ENCODE assay signal across 1 cellular context in the genomic region with DNA sequence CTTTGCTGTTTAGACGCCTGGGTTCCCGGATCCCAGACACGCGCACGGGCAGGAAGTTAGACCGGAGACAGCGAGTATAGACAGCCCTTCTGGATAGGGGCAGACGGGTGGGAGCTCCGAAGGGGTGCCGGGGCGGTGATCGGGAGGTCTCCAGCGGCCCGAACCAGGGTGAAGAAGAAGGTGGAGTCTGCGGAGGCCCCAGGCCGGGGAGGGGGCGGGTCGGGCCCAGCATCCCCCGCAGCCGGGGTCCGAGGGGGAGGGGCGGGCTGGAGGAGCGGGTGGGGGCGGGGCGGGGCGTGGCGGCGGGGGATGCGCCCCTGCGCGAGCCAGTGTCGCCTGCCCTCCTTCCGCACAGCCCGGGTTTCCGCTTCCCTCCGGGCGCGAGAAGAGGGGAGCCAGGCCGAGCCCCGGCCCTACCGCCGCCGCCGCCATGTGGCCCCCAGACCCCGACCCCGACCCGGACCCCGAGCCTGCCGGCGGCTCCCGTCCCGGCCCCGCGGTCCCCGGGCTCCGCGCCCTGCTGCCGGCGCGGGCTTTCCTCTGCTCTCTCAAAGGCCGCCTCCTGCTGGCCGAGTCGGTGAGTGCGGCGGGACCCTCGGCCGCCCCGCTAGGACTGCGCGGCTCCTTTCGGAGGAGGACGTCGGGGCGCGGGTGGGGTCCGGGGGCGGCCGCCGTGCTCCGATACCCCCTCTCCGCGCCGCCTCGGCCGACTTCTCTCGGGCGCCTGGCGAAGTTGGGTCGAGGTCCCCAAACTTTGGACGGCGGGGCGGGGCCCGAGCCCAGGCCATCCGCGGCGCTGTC.
A peak's percentile ranks its signal among the peaks of the same experiment; 100 is the strongest.
TF ChIP-seq lines count a peak whose summit lies in the region.

A gene with protein sequence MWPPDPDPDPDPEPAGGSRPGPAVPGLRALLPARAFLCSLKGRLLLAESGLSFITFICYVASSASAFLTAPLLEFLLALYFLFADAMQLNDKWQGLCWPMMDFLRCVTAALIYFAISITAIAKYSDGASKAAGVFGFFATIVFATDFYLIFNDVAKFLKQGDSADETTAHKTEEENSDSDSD (plus strand): TSS at position 329 of the 801 bp plus-strand sequence. CDS start 102 bp downstream, at position 431.

TF ChIP-seq in HepG2, 621 proteins besides CTCF, POLR2A, EP300 and RAD21 (continued from another document and continues in another):
- TF ChIP-seq ZNF639 (CRISPR knock-in tag; conservative IDR thresholded peaks at IDR 0.05) (no peak), YEATS4 (CRISPR knock-in tag; IDR thresholded peaks at IDR 0.05; ENCODE audit: borderline replicate concordance) (peak; percentile 58), ZNF577 (CRISPR knock-in tag; IDR thresholded peaks at IDR 0.05; ENCODE audit: borderline replicate concordance, low read depth) (no peak), KMT2A (CRISPR knock-in tag; IDR thresholded peaks at IDR 0.05) (no peak; the same call in 1 of the 2 replicates), ZFY (CRISPR knock-in tag; IDR thresholded peaks at IDR 0.05) (peak; percentile 59), HDAC1 (CRISPR knock-in tag; IDR thresholded peaks at IDR 0.05) (0 out of 2 replicates have a peak, but pooled peaks have one; percentile 25), ZBTB7A (CRISPR knock-in tag; IDR thresholded peaks at IDR 0.05) (no peak), LRRFIP1 (CRISPR knock-in tag; conservative IDR thresholded peaks at IDR 0.05) (no peak), ZNF260 (CRISPR knock-in tag; IDR thresholded peaks at IDR 0.05; ENCODE audit: borderline replicate concordance, low read depth) (no peak), ZBTB20 (CRISPR knock-in tag; IDR thresholded peaks at IDR 0.05; ENCODE audit: borderline replicate concordance, low read depth) (no peak), RARG (CRISPR knock-in tag; IDR thresholded peaks at IDR 0.05; ENCODE audit: low read depth) (no peak), ZMYM2 (CRISPR knock-in tag; IDR thresholded peaks at IDR 0.05) (no peak), TCF7 (IDR thresholded peaks at IDR 0.05; ENCODE audit: low read depth) (no peak), ZFYVE20 (CRISPR knock-in tag; IDR thresholded peaks at IDR 0.05; ENCODE audit: borderline replicate concordance, low read depth) (no peak), SOX5 (CRISPR knock-in tag; IDR thresholded peaks at IDR 0.05; ENCODE audit: borderline replicate concordance) (no peak), MYC (CRISPR knock-in tag; IDR thresholded peaks at IDR 0.05; ENCODE audit: borderline replicate concordance) (peak; percentile 10; the same call in 1 of the 2 replicates), KDM2A (CRISPR knock-in tag; IDR thresholded peaks at IDR 0.05; ENCODE audit: borderline replicate concordance, low read depth) (no peak; the same call in none of the 2 replicates), HCFC1 (IDR thresholded peaks at IDR 0.05; ENCODE audit: low read depth, low read length) (no peak), SKI (IDR thresholded peaks at IDR 0.05; ENCODE audit: partially characterized antibody) (no peak), USF2 (IDR thresholded peaks at IDR 0.05; ENCODE audit: low read depth, low read length) (no peak), USF2 (CRISPR knock-in tag; IDR thresholded peaks at IDR 0.05; ENCODE audit: borderline replicate concordance) (no peak), TMF1 (CRISPR knock-in tag; IDR thresholded peaks at IDR 0.05; ENCODE audit: low read depth) (no peak), NR2C2 (CRISPR knock-in tag; IDR thresholded peaks at IDR 0.05; ENCODE audit: borderline replicate concordance) (0 out of 2 replicates have a peak, but pooled peaks have one; percentile 23), PRDM10 (CRISPR knock-in tag; IDR thresholded peaks at IDR 0.05; ENCODE audit: low read depth) (0 out of 2 replicates have a peak, but pooled peaks have one; percentile 17)
- TF ChIP-seq, protein P1, sequence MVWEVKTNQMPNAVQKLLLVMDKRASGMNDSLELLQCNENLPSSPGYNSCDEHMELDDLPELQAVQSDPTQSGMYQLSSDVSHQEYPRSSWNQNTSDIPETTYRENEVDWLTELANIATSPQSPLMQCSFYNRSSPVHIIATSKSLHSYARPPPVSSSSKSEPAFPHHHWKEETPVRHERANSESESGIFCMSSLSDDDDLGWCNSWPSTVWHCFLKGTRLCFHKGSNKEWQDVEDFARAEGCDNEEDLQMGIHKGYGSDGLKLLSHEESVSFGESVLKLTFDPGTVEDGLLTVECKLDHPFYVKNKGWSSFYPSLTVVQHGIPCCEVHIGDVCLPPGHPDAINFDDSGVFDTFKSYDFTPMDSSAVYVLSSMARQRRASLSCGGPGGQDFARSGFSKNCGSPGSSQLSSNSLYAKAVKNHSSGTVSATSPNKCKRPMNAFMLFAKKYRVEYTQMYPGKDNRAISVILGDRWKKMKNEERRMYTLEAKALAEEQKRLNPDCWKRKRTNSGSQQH (CRISPR knock-in tag; IDR thresholded peaks at IDR 0.05; ENCODE audit: low read depth): 0 out of 2 replicates have a peak, but pooled peaks have one; percentile 14
- TF ChIP-seq, protein P2, sequence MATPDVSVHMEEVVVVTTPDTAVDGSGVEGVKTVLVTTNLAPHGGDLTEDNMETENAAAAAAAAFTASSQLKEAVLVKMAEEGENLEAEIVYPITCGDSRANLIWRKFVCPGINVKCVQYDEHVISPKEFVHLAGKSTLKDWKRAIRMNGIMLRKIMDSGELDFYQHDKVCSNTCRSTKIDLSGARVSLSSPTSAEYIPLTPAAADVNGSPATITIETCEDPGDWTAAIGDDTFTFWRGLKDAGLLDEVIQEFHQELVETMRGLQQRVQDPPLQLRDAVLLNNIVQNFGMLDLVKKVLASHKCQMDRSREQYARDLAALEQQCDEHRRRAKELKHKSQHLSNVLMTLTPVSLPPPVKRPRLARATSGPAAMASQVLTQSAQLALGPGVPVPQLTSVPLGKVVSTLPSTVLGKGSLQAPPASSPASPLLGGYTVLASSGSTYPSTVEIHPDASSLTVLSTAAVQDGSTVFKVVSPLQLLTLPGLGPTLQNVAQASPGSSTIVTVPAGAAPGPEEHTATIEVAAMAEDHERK (CRISPR knock-in tag; IDR thresholded peaks at IDR 0.05; ENCODE audit: low read depth): no peak
- TF ChIP-seq, protein P3, sequence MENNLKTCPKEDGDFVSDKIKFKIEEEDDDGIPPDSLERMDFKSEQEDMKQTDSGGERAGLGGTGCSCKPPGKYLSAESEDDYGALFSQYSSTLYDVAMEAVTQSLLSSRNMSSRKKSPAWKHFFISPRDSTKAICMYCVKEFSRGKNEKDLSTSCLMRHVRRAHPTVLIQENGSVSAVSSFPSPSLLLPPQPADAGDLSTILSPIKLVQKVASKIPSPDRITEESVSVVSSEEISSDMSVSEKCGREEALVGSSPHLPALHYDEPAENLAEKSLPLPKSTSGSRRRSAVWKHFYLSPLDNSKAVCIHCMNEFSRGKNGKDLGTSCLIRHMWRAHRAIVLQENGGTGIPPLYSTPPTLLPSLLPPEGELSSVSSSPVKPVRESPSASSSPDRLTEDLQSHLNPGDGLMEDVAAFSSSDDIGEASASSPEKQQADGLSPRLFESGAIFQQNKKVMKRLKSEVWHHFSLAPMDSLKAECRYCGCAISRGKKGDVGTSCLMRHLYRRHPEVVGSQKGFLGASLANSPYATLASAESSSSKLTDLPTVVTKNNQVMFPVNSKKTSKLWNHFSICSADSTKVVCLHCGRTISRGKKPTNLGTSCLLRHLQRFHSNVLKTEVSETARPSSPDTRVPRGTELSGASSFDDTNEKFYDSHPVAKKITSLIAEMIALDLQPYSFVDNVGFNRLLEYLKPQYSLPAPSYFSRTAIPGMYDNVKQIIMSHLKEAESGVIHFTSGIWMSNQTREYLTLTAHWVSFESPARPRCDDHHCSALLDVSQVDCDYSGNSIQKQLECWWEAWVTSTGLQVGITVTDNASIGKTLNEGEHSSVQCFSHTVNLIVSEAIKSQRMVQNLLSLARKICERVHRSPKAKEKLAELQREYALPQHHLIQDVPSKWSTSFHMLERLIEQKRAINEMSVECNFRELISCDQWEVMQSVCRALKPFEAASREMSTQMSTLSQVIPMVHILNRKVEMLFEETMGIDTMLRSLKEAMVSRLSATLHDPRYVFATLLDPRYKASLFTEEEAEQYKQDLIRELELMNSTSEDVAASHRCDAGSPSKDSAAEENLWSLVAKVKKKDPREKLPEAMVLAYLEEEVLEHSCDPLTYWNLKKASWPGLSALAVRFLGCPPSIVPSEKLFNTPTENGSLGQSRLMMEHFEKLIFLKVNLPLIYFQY (CRISPR knock-in tag; IDR thresholded peaks at IDR 0.05; ENCODE audit: borderline replicate concordance): no peak; the same call in 1 of the 2 replicates
- TF ChIP-seq, protein P4, sequence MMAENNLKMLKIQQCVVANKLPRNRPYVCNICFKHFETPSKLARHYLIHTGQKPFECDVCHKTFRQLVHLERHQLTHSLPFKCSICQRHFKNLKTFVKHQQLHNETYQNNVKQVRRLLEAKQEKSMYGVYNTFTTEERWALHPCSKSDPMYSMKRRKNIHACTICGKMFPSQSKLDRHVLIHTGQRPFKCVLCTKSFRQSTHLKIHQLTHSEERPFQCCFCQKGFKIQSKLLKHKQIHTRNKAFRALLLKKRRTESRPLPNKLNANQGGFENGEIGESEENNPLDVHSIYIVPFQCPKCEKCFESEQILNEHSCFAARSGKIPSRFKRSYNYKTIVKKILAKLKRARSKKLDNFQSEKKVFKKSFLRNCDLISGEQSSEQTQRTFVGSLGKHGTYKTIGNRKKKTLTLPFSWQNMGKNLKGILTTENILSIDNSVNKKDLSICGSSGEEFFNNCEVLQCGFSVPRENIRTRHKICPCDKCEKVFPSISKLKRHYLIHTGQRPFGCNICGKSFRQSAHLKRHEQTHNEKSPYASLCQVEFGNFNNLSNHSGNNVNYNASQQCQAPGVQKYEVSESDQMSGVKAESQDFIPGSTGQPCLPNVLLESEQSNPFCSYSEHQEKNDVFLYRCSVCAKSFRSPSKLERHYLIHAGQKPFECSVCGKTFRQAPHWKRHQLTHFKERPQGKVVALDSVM (CRISPR knock-in tag; IDR thresholded peaks at IDR 0.05): no peak
